ENCODE assay signal across 35 cellular contexts in the genomic region with DNA sequence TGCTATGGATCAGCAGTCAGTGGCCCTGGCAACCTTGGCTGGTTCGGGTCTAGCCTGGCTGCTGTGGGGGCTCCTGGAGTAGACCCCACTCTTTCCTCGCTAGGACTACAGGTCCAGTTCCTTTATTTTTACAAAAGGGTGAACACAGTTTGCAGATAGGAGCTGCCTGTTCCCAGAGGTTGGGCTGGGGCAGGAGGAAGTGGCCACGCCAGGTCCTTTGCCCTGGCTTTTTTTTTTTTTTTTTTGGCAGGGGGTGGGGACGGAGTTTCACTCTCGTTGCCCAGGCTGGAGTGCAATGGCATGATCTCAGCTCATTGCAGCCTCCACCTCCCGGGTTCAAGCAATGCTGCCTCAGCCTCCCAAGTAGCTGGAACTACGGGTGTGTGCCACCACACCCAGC. TPM values are rescaled to one million over a fixed set of nuclear protein-coding genes. Genes with fewer than 3 reads are reported as not detected.
DNase-seq lines count a peak whose midpoint lies in the region; ATAC-seq and TF ChIP-seq lines count a peak whose summit lies in the region.
"Had no signal": no experiment of that assay in that cellular context is flagged by ENCODE, and none has a peak within 500 bp of the region (broad histone marks: within the 10 kb centered on the region; RNA-seq: fewer than 3 reads in every experiment).

No MANE protein-coding gene starts in this region.

- CTCF ChIA-PET in HEK293 (lab: Yijun Ruan, JAX), result no interaction called here
- CTCF ChIA-PET in RWPE1 (lab: Yijun Ruan, JAX), result interaction anchor here (0.9 kb wide), 1 partner anchor 16 kb away, joined by 5 read pairs; no protein-coding TSS in a partner anchor

- ATAC-seq in left lobe of liver (peak; percentile 52), GM18511 (IDR thresholded peaks at IDR 0.05; ENCODE audit: unreplicated experiment) (no peak), GM19397 (IDR thresholded peaks at IDR 0.05; ENCODE audit: unreplicated experiment) (no peak)
- ATAC-seq in stimulated activated memory B cell treated with anti-CD40 and anti-IgM and Interleukin-4, amounts not matched to agents 10 μg/mL and 1 μg/mL and 100 μg/mL, for 72 hours, result no peak
- ATAC-seq: activated naive CD8-positive, alpha-beta T cell treated with anti-CD3 and anti-CD28 coated beads, Interleukin-2, amount 50 U/mL, for 24 hours; effector memory CD8-positive, alpha-beta T cell had no signal

- peak overlapping the region; percentile 57 for H3K27ac Mint-ChIP-seq in stimulated activated memory B cell treated with anti-CD40 and anti-IgM and Interleukin-4, amounts not matched to agents 10 μg/mL and 1 μg/mL and 100 μg/mL, for 72 hours
- H3K27ac Mint-ChIP-seq: activated CD4-positive, alpha-beta memory T cell treated with anti-CD3 and anti-CD28 coated beads for 36 hours; activated naive CD8-positive, alpha-beta T cell treated with anti-CD3 and anti-CD28 coated beads, Interleukin-2, amount 50 U/mL, for 24 hours; naive thymus-derived CD4-positive, alpha-beta T cell had no signal

- H3K36me3 ChIP-seq in HEK293 (ENCODE audit: control insufficient read depth in 2 of 2, insufficient read depth in 1 of 2, low read length in 2 of 2), result peaks cover 0 to 35% of the 10 kb centered on the region in 2 experiments; a peak in 1 of 3 replicates

- H3K4me3 ChIP-seq in HEK293 (ENCODE audit: low read depth, low read length), result no peak overlapping the region
- H3K4me3 ChIP-seq: left lung, psoas muscle, SJCRH30, suprapubic skin, upper lobe of left lung had no signal

- POLR2A ChIA-PET in HEK293 (lab: Yijun Ruan, JAX) (interaction anchor here (0.7 to 1.2 kb wide), 2 partner anchors 11 to 230 kb away, joined by 4 to 5 read pairs; a partner anchor contains a TSS), RWPE1 (lab: Yijun Ruan, JAX; ENCODE audit: low non-redundant PET) (no interaction called here)

- no peaks in the 10 kb centered on the region for H3K4me1 ChIP-seq in HEK293 (ENCODE audit: control insufficient read depth, insufficient read depth, low read length)
- H3K4me1 ChIP-seq: Caco-2, psoas muscle, SJCRH30, suprapubic skin had no signal

- H3K36me3 Mint-ChIP-seq in stimulated activated memory B cell treated with anti-CD40 and anti-IgM and Interleukin-4, amounts not matched to agents 10 μg/mL and 1 μg/mL and 100 μg/mL, for 72 hours, result peaks cover 22% of the 10 kb centered on the region
- H3K36me3 Mint-ChIP-seq: activated CD4-positive, alpha-beta memory T cell treated with anti-CD3 and anti-CD28 coated beads for 36 hours; naive thymus-derived CD4-positive, alpha-beta T cell had no signal

- H3K4me1 Mint-ChIP-seq in stimulated activated memory B cell treated with anti-CD40 and anti-IgM and Interleukin-4, amounts not matched to agents 10 μg/mL and 1 μg/mL and 100 μg/mL, for 72 hours, result peaks cover 24% of the 10 kb centered on the region
- H3K4me1 Mint-ChIP-seq: activated naive CD8-positive, alpha-beta T cell treated with anti-CD3 and anti-CD28 coated beads, Interleukin-2, amount 50 U/mL, for 24 hours had no signal

- no peaks in the 10 kb centered on the region for H3K9me3 Mint-ChIP-seq in stimulated activated memory B cell treated with anti-CD40 and anti-IgM and Interleukin-4, amounts not matched to agents 10 μg/mL and 1 μg/mL and 100 μg/mL, for 72 hours
- H3K9me3 Mint-ChIP-seq: activated CD4-positive, alpha-beta memory T cell treated with anti-CD3 and anti-CD28 coated beads for 36 hours; activated naive CD8-positive, alpha-beta T cell treated with anti-CD3 and anti-CD28 coated beads, Interleukin-2, amount 50 U/mL, for 24 hours; effector memory CD8-positive, alpha-beta T cell; naive thymus-derived CD4-positive, alpha-beta T cell had no signal

- H3K9me3 ChIP-seq in HEK293 (ENCODE audit: control insufficient read depth, insufficient read depth, low read depth, low read length), result no peaks in the 10 kb centered on the region
- H3K9me3 ChIP-seq: Caco-2, left lung, psoas muscle, SJCRH30, suprapubic skin, upper lobe of left lung had no signal

- H3K4me3 Mint-ChIP-seq in stimulated activated memory B cell treated with anti-CD40 and anti-IgM and Interleukin-4, amounts not matched to agents 10 μg/mL and 1 μg/mL and 100 μg/mL, for 72 hours, result no peak overlapping the region
- H3K4me3 Mint-ChIP-seq: activated CD4-positive, alpha-beta memory T cell treated with anti-CD3 and anti-CD28 coated beads for 36 hours; activated naive CD8-positive, alpha-beta T cell treated with anti-CD3 and anti-CD28 coated beads, Interleukin-2, amount 50 U/mL, for 24 hours; effector memory CD8-positive, alpha-beta T cell; naive thymus-derived CD4-positive, alpha-beta T cell had no signal

- TF ChIP-seq CTCF in HEK293 (tag by site-specific recombination; IDR thresholded peaks at IDR 0.05) (no peak), RWPE1 (conservative IDR thresholded peaks at IDR 0.05; ENCODE audit: low read depth) (no peak)

- DNase-seq in RWPE1 (ENCODE audit: low spot score), result no peak
- no peak for DNase-seq in left lobe of liver (ENCODE audit: low spot score)
- no peak for DNase-seq in caudate nucleus (lab: John Stamatoyannopoulos, UW)
- DNase-seq: activated CD4-positive, alpha-beta memory T cell treated with anti-CD3 and anti-CD28 coated beads for 36 hours; activated CD4-positive, CD25-positive, alpha-beta regulatory T cell treated with anti-CD3 and anti-CD28 coated beads, Interleukin-2, amount 50 U/mL, for 72 hours; activated naive CD4-positive, alpha-beta T cell; activated naive CD8-positive, alpha-beta T cell treated with anti-CD3 and anti-CD28 coated beads, Interleukin-2, amount 50 U/mL, for 24 hours; C1 segment of cervical spinal cord; Caco-2; cortex of kidney; DMS79 treated with DMSO at 0.1 percent for 48 hours; effector memory CD8-positive, alpha-beta T cell; erythroblast; GF-D8; KBM-7; midbrain; naive thymus-derived CD4-positive, alpha-beta T cell; NCI-H2029; NCI-H748 treated with DMSO at 0.1 percent for 48 hours; psoas muscle; SJCRH30; stimulated activated naive CD4-positive, alpha-beta T cell had no signal

- H3K27ac ChIP-seq in HEK293 (ENCODE audit: extremely low read depth, low read depth, low read length) (no peak overlapping the region), RWPE1 (peak overlapping the region; percentile 74), caudate nucleus (ENCODE audit: low read depth, low read length) (no peak overlapping the region)
- H3K27ac ChIP-seq: psoas muscle, SJCRH30, suprapubic skin, upper lobe of left lung had no signal

- H3K27me3 Mint-ChIP-seq in stimulated activated memory B cell treated with anti-CD40 and anti-IgM and Interleukin-4, amounts not matched to agents 10 μg/mL and 1 μg/mL and 100 μg/mL, for 72 hours, result no peaks in the 10 kb centered on the region
- H3K27me3 Mint-ChIP-seq: activated CD4-positive, alpha-beta memory T cell treated with anti-CD3 and anti-CD28 coated beads for 36 hours; activated naive CD8-positive, alpha-beta T cell treated with anti-CD3 and anti-CD28 coated beads, Interleukin-2, amount 50 U/mL, for 24 hours; effector memory CD8-positive, alpha-beta T cell; naive thymus-derived CD4-positive, alpha-beta T cell had no signal

TF ChIP-seq in HEK293, 187 proteins besides CTCF, POLR2A, EP300 and RAD21:
- TF ChIP-seq, protein P1, sequence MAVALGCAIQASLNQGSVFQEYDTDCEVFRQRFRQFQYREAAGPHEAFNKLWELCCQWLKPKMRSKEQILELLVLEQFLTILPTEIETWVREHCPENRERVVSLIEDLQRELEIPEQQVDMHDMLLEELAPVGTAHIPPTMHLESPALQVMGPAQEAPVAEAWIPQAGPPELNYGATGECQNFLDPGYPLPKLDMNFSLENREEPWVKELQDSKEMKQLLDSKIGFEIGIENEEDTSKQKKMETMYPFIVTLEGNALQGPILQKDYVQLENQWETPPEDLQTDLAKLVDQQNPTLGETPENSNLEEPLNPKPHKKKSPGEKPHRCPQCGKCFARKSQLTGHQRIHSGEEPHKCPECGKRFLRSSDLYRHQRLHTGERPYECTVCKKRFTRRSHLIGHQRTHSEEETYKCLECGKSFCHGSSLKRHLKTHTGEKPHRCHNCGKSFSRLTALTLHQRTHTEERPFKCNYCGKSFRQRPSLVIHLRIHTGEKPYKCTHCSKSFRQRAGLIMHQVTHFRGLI (tag by site-specific recombination; IDR thresholded peaks at IDR 0.05), result 0 out of 2 replicates have a peak, but pooled peaks have one; percentile 38
- TF ChIP-seq, protein P2, sequence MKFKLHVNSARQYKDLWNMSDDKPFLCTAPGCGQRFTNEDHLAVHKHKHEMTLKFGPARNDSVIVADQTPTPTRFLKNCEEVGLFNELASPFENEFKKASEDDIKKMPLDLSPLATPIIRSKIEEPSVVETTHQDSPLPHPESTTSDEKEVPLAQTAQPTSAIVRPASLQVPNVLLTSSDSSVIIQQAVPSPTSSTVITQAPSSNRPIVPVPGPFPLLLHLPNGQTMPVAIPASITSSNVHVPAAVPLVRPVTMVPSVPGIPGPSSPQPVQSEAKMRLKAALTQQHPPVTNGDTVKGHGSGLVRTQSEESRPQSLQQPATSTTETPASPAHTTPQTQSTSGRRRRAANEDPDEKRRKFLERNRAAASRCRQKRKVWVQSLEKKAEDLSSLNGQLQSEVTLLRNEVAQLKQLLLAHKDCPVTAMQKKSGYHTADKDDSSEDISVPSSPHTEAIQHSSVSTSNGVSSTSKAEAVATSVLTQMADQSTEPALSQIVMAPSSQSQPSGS (tag by site-specific recombination; IDR thresholded peaks at IDR 0.05; ENCODE audit: low read depth), result no peak

RNA-seq across cellular contexts. Expression of a gene that starts 7.9 kb away (rescaled TPM):
- total RNA-seq in left lobe of liver, result 1.3 TPM

RNA-seq across cellular contexts. Expression of a gene that starts 11.2 kb away (rescaled TPM):
- total RNA-seq in left lobe of liver, result 30.0 TPM

RNA-seq across cellular contexts. Expression of a gene that starts 48.8 kb away (rescaled TPM):
- 21.4 TPM for total RNA-seq in left lobe of liver
- total RNA-seq: RPMI7951 had no signal

RNA-seq across cellular contexts. Expression of a gene that starts 53.2 kb away (rescaled TPM):
- 12.3 TPM for total RNA-seq in left lobe of liver

RNA-seq across cellular contexts. Expression of a gene that starts 53.8 kb away (rescaled TPM):
- total RNA-seq in left lobe of liver, result not detected
- total RNA-seq: activated CD4-positive, alpha-beta memory T cell treated with anti-CD3 and anti-CD28 coated beads for 36 hours; astrocyte; Caco-2; cardiac septum; H4; left lung; M059J; naive thymus-derived CD4-positive, alpha-beta T cell; RPMI7951; suprapubic skin; T-helper 1 cell treated with Interleukin-12 subunit alpha and Interleukin-12 subunit beta and Interleukin-4 antibody, amounts not matched to agents 30 ng/mL and 1 ng/mL, for 36 hours; upper lobe of left lung had no signal
